In genomic region chr5:15938186-15938585, GRCh38 we compare ENCODE assay signal across 28 cellular contexts.
"Had no signal": no experiment of that assay in that cellular context is flagged by ENCODE, and none has a peak within 500 bp of the region (broad histone marks: within the 10 kb centered on the region; RNA-seq: fewer than 3 reads in every experiment).

No MANE protein-coding gene starts in this region.

- H3K27ac ChIP-seq: coronary artery, esophagus squamous epithelium, foreskin keratinocyte, gastroesophageal sphincter, heart right ventricle, left lung, prostate gland, right atrium auricular region, testis, tibial artery had no signal

- H3K27me3 Mint-ChIP-seq: effector memory CD8-positive, alpha-beta T cell; naive thymus-derived CD4-positive, alpha-beta T cell; type B pancreatic cell had no signal

- H3K4me1 Mint-ChIP-seq: naive thymus-derived CD4-positive, alpha-beta T cell; stimulated activated effector memory CD8-positive, alpha-beta T cell treated with anti-CD3 and anti-CD28 coated beads, Interleukin-12 subunit alpha, Interleukin-12 subunit beta, amount 100 ng/mL, for 72 hours had no signal

- H3K27ac Mint-ChIP-seq: effector memory CD8-positive, alpha-beta T cell; mesothelial cell of epicardium; naive thymus-derived CD4-positive, alpha-beta T cell; nephron; stimulated activated effector memory CD8-positive, alpha-beta T cell treated with anti-CD3 and anti-CD28 coated beads, Interleukin-12 subunit alpha, Interleukin-12 subunit beta, amount 100 ng/mL, for 72 hours; type B pancreatic cell had no signal

- ATAC-seq: effector memory CD8-positive, alpha-beta T cell; gastroesophageal sphincter; left lung; naive thymus-derived CD4-positive, alpha-beta T cell; sciatic nerve; stimulated activated effector memory CD8-positive, alpha-beta T cell treated with anti-CD3 and anti-CD28 coated beads, Interleukin-12 subunit alpha, Interleukin-12 subunit beta, amount 100 ng/mL, for 72 hours; stimulated activated naive CD8-positive, alpha-beta T cell treated with anti-CD3 and anti-CD28 coated beads, Interleukin-15, Interleukin-2, amounts not matched to agents 100 U/mL and 50 U/mL, for 24 hours had no signal

- H3K4me3 Mint-ChIP-seq: effector memory CD8-positive, alpha-beta T cell; mesothelial cell of epicardium; naive thymus-derived CD4-positive, alpha-beta T cell; nephron; stimulated activated effector memory CD8-positive, alpha-beta T cell treated with anti-CD3 and anti-CD28 coated beads, Interleukin-12 subunit alpha, Interleukin-12 subunit beta, amount 100 ng/mL, for 72 hours; type B pancreatic cell had no signal

- DNase-seq: effector memory CD8-positive, alpha-beta T cell; esophagus squamous epithelium; heart right ventricle; hippocampal formation; left cardiac atrium; left lung; naive thymus-derived CD4-positive, alpha-beta T cell; nucleus accumbens; stimulated activated CD4-positive, alpha-beta T cell treated with anti-CD3 and anti-CD28 coated beads, Interleukin-12 subunit alpha, Interleukin-12 subunit beta, amount 100 ng/mL, for 4 hours; stimulated activated CD4-positive, alpha-beta T cell treated with anti-CD3 and anti-CD28 coated beads, Interleukin-1b, Interleukin-23, amount 100 ng/mL, for 48 hours; stimulated activated CD4-positive, alpha-beta T cell treated with anti-CD3 and anti-CD28 coated beads, Interleukin-4, amount 100 ng/mL, for 1 hour; stimulated activated naive CD8-positive, alpha-beta T cell treated with anti-CD3 and anti-CD28 coated beads, Interleukin-15, Interleukin-2, amounts not matched to agents 100 U/mL and 50 U/mL, for 24 hours; substantia nigra; testis; tibial artery had no signal

- H3K36me3 Mint-ChIP-seq: naive thymus-derived CD4-positive, alpha-beta T cell; stimulated activated effector memory CD8-positive, alpha-beta T cell treated with anti-CD3 and anti-CD28 coated beads, Interleukin-12 subunit alpha, Interleukin-12 subunit beta, amount 100 ng/mL, for 72 hours had no signal

- H3K4me1 ChIP-seq: esophagus squamous epithelium, gastroesophageal sphincter, left lung, prostate gland, right atrium auricular region, tibial artery had no signal

- H3K9me3 Mint-ChIP-seq: mesothelial cell of epicardium, type B pancreatic cell had no signal

- H3K9me3 ChIP-seq: esophagus squamous epithelium, gastroesophageal sphincter, prostate gland, right atrium auricular region, testis had no signal

- FAIRE-seq: endometrium, islet of Langerhans had no signal

- H3K4me2 ChIP-seq: smooth muscle cell had no signal

- H3K4me3 ChIP-seq: coronary artery, esophagus squamous epithelium, gastroesophageal sphincter, heart right ventricle, left lung, prostate gland, right atrium auricular region, smooth muscle cell, testis, tibial artery had no signal

- H3K27me3 ChIP-seq: esophagus squamous epithelium, foreskin keratinocyte, gastroesophageal sphincter, heart right ventricle, left lung, right atrium auricular region, testis, tibial artery had no signal
